ENCODE assay signal across 15 cellular contexts in the genomic region with DNA sequence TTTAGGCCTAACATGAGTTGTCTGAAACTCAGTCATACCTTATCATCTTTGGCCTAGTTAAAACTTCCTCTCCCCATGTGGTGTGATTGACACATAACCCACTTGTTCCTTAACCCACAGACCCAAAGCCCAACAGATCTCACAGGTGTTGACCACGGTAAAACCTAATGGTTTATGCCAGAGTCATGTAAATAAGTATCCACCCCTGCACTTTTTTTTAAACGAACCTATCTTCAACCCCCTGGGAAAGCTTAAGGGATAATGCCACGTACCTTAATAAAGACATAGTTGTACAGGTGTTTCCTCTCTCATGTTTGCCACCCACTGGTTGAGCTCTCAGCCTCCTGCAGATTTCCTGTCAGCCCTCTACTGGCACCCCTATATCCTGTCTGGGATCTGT.
DNase-seq lines count a peak whose midpoint lies in the region; ATAC-seq and TF ChIP-seq lines count a peak whose summit lies in the region.
"Had no signal": no experiment of that assay in that cellular context is flagged by ENCODE, and none has a peak within 500 bp of the region (broad histone marks: within the 10 kb centered on the region; RNA-seq: fewer than 3 reads in every experiment).

No MANE protein-coding gene starts in this region.

- H3K9me3 Mint-ChIP-seq in Calu3 (ENCODE audit: low read depth, unreplicated experiment), result peaks cover 3% of the 10 kb centered on the region
- H3K9me3 Mint-ChIP-seq: naive B cell had no signal

- peak; percentile 7 for DNase-seq in choroid plexus epithelial cell (ENCODE audit: low read depth)
- no peak for DNase-seq in Calu3
- no peak for DNase-seq in left lung
- no peak for DNase-seq in stimulated activated naive CD4-positive, alpha-beta T cell treated with Interleukin-2 at 50 U/mL for 16 hours (lab: John Stamatoyannopoulos, UW)
- DNase-seq: activated naive CD4-positive, alpha-beta T cell treated with anti-CD3 and anti-CD28 coated beads, Interleukin-2, amount 50 U/mL, for 16 hours; GM23248; naive B cell; NCI-H2081 treated with DMSO at 0.1 percent for 48 hours; stimulated activated CD4-positive, alpha-beta T cell treated with anti-CD3 and anti-CD28 coated beads, Interleukin-2, amount 100 ng/mL, for 24 hours had no signal

- BruUV-seq in Calu3 (replicated peaks; lab: Mats Ljungman, UMichigan), result no TSS peak

- no peaks in the 10 kb centered on the region for H3K27me3 ChIP-seq in left lung

- H3K4me3 Mint-ChIP-seq in Calu3 (ENCODE audit: low read depth, unreplicated experiment), result no peak overlapping the region

- no peaks in the 10 kb centered on the region for H3K36me3 Mint-ChIP-seq in Calu3 (ENCODE audit: insufficient read depth, unreplicated experiment)
- H3K36me3 Mint-ChIP-seq: naive B cell had no signal

- no peaks in the 10 kb centered on the region for H3K4me1 ChIP-seq in left lung

- TF ChIP-seq CTCF in choroid plexus epithelial cell (conservative IDR thresholded peaks at IDR 0.05; ENCODE audit: low read depth, low read length) (no peak), Calu3 (IDR thresholded peaks at IDR 0.05; ENCODE audit: unreplicated experiment) (no peak), left lung (IDR thresholded peaks at IDR 0.05) (no peak)

- no peaks in the 10 kb centered on the region for H3K36me3 ChIP-seq in left lung

- ATAC-seq in GM18508 (IDR thresholded peaks at IDR 0.05; ENCODE audit: insufficient read depth, unreplicated experiment) (peak; percentile 72), GM21717 (IDR thresholded peaks at IDR 0.05; ENCODE audit: unreplicated experiment) (peak; percentile 91), HG03159 (IDR thresholded peaks at IDR 0.05; ENCODE audit: unreplicated experiment) (peak; percentile 80), HG03521 (IDR thresholded peaks at IDR 0.05; ENCODE audit: unreplicated experiment) (no peak), left lung (no peak)
- ATAC-seq: SK-N-SH treated with all-trans-retinoic acid at 6 μM for 48 hours had no signal

- H3K4me3 ChIP-seq in choroid plexus epithelial cell (ENCODE audit: low read depth, low read length), result no peak overlapping the region
- H3K4me3 ChIP-seq in left lung, result no peak overlapping the region
- H3K4me3 ChIP-seq: GM23248 had no signal

- H3K4me1 Mint-ChIP-seq in Calu3 (ENCODE audit: low read depth, unreplicated experiment), result no peaks in the 10 kb centered on the region

- H3K27ac Mint-ChIP-seq in Calu3 (ENCODE audit: unreplicated experiment), result no peak overlapping the region
- H3K27ac Mint-ChIP-seq: naive B cell had no signal

- no peak overlapping the region for H3K27ac ChIP-seq in left lung
- H3K27ac ChIP-seq: GM23248, HL-60 had no signal

- no peaks in the 10 kb centered on the region for H3K9me3 ChIP-seq in left lung

- CTCF ChIA-PET in Calu3 (lab: Charles Lee), result no interaction called here

- H3K27me3 Mint-ChIP-seq in Calu3 (ENCODE audit: unreplicated experiment), result no peaks in the 10 kb centered on the region
- H3K27me3 Mint-ChIP-seq: naive B cell had no signal

- intact Hi-C loops in Calu3 (cut with micrococcal nuclease; ENCODE audit: unreplicated experiment), result no loop called here
- intact Hi-C loops in left lung (cut with DNase I), result no loop called here

Comparison
In these comparisons a context has a peak if more than half of its experiments do, and no peak if none do; other contexts are left out.
1. ATAC-seq: peak in GM18508 (single experiment), GM21717 (single experiment) and HG03159 (single experiment); none in HG03521 (single experiment) and left lung (single experiment).